9 cellular contexts compared by ENCODE assay signal in the genomic region with DNA sequence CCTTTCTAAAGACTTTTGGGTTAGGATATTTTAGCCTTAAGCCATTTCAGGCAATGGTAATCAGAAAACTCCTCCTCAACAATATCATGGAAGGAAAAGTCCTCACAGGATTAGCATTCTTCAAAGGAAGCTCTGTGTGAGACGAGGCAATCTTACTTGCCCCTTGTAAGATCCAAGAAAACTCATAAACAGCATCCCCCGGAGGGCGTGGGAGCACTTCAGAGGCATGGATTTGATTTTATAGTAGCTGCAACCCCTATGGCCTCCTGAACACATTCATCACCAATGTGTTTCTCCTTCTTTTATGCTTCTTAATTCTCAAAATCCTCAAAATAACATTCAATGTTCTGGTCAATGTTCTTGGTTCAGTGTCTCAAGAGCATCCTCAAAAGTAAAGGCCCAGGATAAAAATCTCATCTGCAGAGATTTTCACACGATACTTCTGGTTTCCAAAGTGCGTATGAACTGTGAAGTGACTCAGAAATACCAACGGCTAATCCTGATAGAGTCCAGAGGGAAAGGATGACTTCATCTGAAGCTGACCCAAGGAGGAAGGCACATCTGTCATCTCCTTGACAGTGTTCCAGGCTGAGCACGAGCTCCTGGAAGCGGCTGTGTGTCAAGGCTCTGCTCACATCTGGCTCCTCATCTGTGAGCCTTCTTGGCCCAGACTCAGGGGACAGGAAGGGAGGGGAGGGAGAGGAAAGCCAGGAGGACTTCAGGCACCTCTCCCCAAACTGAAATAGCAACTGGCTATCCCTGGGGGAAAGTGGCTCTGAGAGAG. TPM values are rescaled to one million over a fixed set of nuclear protein-coding genes. Genes with fewer than 3 reads are reported as not detected.
DNase-seq lines count a peak whose midpoint lies in the region; ATAC-seq, FAIRE-seq and TF ChIP-seq lines count a peak whose summit lies in the region.
"Had no signal": no experiment of that assay in that cellular context is flagged by ENCODE, and none has a peak within 500 bp of the region (broad histone marks: within the 10 kb centered on the region; RNA-seq: fewer than 3 reads in every experiment).

No MANE protein-coding gene starts in this region.

- H3K27me3 Mint-ChIP-seq in MCF 10A (ENCODE audit: insufficient read depth, unreplicated experiment), result no peaks in the 10 kb centered on the region

- peak overlapping the region in 1 of 2 donors; percentile 26 for H3K9ac ChIP-seq in kidney (ENCODE audit: low read length in 2 of 2)
- H3K9ac ChIP-seq in stomach smooth muscle (ENCODE audit: low read length in 2 of 2), result peak overlapping the region; percentile 59 to 79

- DNase-seq in HFF-Myc (ENCODE audit: extremely low read depth, low read depth) (peak; percentile 99), MCF 10A (ENCODE audit: unreplicated experiment) (peak; percentile 96), kidney (peak; percentile 88), OCI-M2 (lab: John Stamatoyannopoulos, UW; ENCODE audit: unreplicated experiment) (no peak), GM10248 (ENCODE audit: extremely low spot score) (no peak)
- no peak for DNase-seq in activated CD4-positive, alpha-beta T cell treated with anti-CD3 and anti-CD28 coated beads for 1 hour
- DNase-seq: NCI-H345 had no signal

- H3K9me3 Mint-ChIP-seq in MCF 10A (ENCODE audit: unreplicated experiment), result no peaks in the 10 kb centered on the region

- TF ChIP-seq CTCF in HFF-Myc (IDR thresholded peaks at IDR 0.05; ENCODE audit: low read depth, low read length, missing control alignments) (no peak), MCF 10A (IDR thresholded peaks at IDR 0.05; ENCODE audit: unreplicated experiment) (no peak), kidney (IDR thresholded peaks at IDR 0.05; ENCODE audit: borderline replicate concordance, extremely low read depth, insufficient read depth) (no peak), GM10248 (IDR thresholded peaks at IDR 0.05; ENCODE audit: control extremely low read depth, extremely low read depth, low read depth, missing control alignments) (no peak)

- peaks cover 19% of the 10 kb centered on the region for H3K4me1 Mint-ChIP-seq in MCF 10A (ENCODE audit: insufficient read depth, unreplicated experiment)

- H3K36me3 Mint-ChIP-seq in MCF 10A (ENCODE audit: insufficient read depth, unreplicated experiment), result no peaks in the 10 kb centered on the region

- H3K27me3 ChIP-seq in stomach smooth muscle (ENCODE audit: control insufficient read depth in 1 of 2, insufficient read depth in 2 of 2, low read length in 2 of 2), result no peaks in the 10 kb centered on the region

- no peak for ATAC-seq in GM18868 (IDR thresholded peaks at IDR 0.05; ENCODE audit: unreplicated experiment)

- intact Hi-C loops in MCF 10A (cut with micrococcal nuclease), result loop anchor here (1.0 to 10.0 kb wide), 2 partner anchors 82 to 494 kb away; a partner anchor contains a TSS
- intact Hi-C loops in kidney (cut with DNase I), result no loop called here

- no TSS peak for BruUV-seq in MCF 10A (replicated peaks; lab: Mats Ljungman, UMichigan)

- H3K4me1 ChIP-seq in kidney (ENCODE audit: control insufficient read depth in 1 of 2, insufficient read depth in 1 of 2, low read depth in 1 of 2, low read length in 2 of 2) (peaks cover 6 to 13% of the 10 kb centered on the region in 2 donors), stomach smooth muscle (ENCODE audit: control insufficient read depth, insufficient read depth, low read length) (peaks cover 27% of the 10 kb centered on the region)

- H3K27ac Mint-ChIP-seq in MCF 10A (ENCODE audit: low read depth, unreplicated experiment), result peak overlapping the region; percentile 11

- H3K27ac ChIP-seq in kidney (ENCODE audit: low read depth in 2 of 2, low read length in 2 of 2), result peak overlapping the region; percentile 74 to 89
- H3K27ac ChIP-seq in stomach smooth muscle (ENCODE audit: low read length), result peak overlapping the region; percentile 95

- H3K4me3 ChIP-seq in HFF-Myc (replicated peaks; ENCODE audit: low read depth, low read length) (no peak overlapping the region), kidney (ENCODE audit: low read length in 2 of 2) (no peak overlapping the region), stomach smooth muscle (ENCODE audit: low read length in 2 of 2) (peak overlapping the region; percentile 5 to 29)

- H3K36me3 ChIP-seq in kidney (ENCODE audit: control insufficient read depth in 1 of 2, insufficient read depth in 2 of 2, low read length in 2 of 2) (no peaks in the 10 kb centered on the region), stomach smooth muscle (ENCODE audit: control insufficient read depth in 2 of 2, insufficient read depth in 2 of 2, low read length in 2 of 2) (no peaks in the 10 kb centered on the region)

- POLR2A ChIA-PET in MCF 10A (lab: Yijun Ruan, JAX), result interaction anchor here (0.6 to 1.7 kb wide), 16 partner anchors 27 to 385 kb away, joined by 3 to 10 read pairs (median 4); a partner anchor contains a TSS
- POLR2A ChIA-PET in GM10248 (lab: Yijun Ruan, JAX), result no interaction called here

- CTCF ChIA-PET in MCF 10A (lab: Yijun Ruan, JAX) (interaction anchor here (0.6 to 12.2 kb wide), 9 partner anchors 41 to 396 kb away, joined by 3 to 342 read pairs (median 4); a partner anchor contains a TSS), GM10248 (lab: Yijun Ruan, JAX) (interaction anchor here (1.4 to 1.9 kb wide), 3 partner anchors 9 to 17 kb away, joined by 3 to 4 read pairs (median 3); no protein-coding TSS in a partner anchor)

- H3K9me3 ChIP-seq in kidney (ENCODE audit: control insufficient read depth in 1 of 2, low read length in 2 of 2) (no peaks in the 10 kb centered on the region), stomach smooth muscle (ENCODE audit: control insufficient read depth in 2 of 2, low read length in 2 of 2) (no peaks in the 10 kb centered on the region)

- H3K4me3 Mint-ChIP-seq in MCF 10A (ENCODE audit: unreplicated experiment), result no peak overlapping the region

- no peak for FAIRE-seq in kidney (lab: Jason Lieb, UNC)

RNA-seq across cellular contexts. Expression of a gene that starts 49.3 kb away (rescaled TPM):
- total RNA-seq in MCF 10A (2022), result 31.3 and 31.8 TPM in 2 replicates
- total RNA-seq in kidney, result 25.6 TPM
- polyA plus RNA-seq in kidney (ENCODE audit: insufficient read depth, low read depth, low replicate concordance), result 22.6 TPM

Comparison
In these comparisons a context has a peak if more than half of its experiments do, and no peak if none do; other contexts are left out.
1. DNase-seq: peak in HFF-Myc (single experiment), MCF 10A (single experiment) and kidney (single experiment); none in OCI-M2 (single experiment), activated CD4-positive, alpha-beta T cell treated with anti-CD3 and anti-CD28 coated beads for 1 hour (single experiment) and GM10248 (single experiment).
2. H3K4me3 ChIP-seq: peak in stomach smooth muscle (2 of 2); none in HFF-Myc (single experiment) and kidney (0 of 2).